ENCODE assay signal across 1 cellular context in the genomic region with DNA sequence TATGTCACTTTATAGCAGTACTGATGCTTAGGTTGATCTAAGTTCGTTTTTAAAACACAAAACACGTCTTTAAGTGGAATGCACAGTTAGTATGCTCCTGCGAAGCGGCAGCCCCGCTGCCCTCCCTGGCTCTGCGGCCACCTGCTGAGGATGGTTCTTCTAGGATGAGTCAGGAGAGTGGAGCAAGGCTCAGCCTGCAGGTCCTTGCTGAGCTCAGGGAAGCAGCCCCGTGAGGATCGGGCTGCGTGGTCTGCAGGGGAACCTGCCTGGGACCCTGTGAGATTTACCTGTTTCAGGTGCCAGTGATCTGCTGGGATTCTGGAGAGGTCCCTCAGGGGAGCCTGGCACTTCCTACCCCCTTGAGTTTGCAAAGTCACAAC.
TF ChIP-seq lines count a peak whose summit lies in the region.

No MANE protein-coding gene starts in this region.

TF ChIP-seq in SK-N-SH treated with all-trans-retinoic acid at 6 μM for 48 hours, 23 proteins besides CTCF, POLR2A, EP300 and RAD21 (continued from another document):
- TF ChIP-seq, protein P1, sequence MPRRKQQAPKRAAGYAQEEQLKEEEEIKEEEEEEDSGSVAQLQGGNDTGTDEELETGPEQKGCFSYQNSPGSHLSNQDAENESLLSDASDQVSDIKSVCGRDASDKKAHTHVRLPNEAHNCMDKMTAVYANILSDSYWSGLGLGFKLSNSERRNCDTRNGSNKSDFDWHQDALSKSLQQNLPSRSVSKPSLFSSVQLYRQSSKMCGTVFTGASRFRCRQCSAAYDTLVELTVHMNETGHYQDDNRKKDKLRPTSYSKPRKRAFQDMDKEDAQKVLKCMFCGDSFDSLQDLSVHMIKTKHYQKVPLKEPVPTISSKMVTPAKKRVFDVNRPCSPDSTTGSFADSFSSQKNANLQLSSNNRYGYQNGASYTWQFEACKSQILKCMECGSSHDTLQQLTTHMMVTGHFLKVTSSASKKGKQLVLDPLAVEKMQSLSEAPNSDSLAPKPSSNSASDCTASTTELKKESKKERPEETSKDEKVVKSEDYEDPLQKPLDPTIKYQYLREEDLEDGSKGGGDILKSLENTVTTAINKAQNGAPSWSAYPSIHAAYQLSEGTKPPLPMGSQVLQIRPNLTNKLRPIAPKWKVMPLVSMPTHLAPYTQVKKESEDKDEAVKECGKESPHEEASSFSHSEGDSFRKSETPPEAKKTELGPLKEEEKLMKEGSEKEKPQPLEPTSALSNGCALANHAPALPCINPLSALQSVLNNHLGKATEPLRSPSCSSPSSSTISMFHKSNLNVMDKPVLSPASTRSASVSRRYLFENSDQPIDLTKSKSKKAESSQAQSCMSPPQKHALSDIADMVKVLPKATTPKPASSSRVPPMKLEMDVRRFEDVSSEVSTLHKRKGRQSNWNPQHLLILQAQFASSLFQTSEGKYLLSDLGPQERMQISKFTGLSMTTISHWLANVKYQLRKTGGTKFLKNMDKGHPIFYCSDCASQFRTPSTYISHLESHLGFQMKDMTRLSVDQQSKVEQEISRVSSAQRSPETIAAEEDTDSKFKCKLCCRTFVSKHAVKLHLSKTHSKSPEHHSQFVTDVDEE (CRISPR knock-in tag; IDR thresholded peaks at IDR 0.05) = no peak
- TF ChIP-seq, protein P2, sequence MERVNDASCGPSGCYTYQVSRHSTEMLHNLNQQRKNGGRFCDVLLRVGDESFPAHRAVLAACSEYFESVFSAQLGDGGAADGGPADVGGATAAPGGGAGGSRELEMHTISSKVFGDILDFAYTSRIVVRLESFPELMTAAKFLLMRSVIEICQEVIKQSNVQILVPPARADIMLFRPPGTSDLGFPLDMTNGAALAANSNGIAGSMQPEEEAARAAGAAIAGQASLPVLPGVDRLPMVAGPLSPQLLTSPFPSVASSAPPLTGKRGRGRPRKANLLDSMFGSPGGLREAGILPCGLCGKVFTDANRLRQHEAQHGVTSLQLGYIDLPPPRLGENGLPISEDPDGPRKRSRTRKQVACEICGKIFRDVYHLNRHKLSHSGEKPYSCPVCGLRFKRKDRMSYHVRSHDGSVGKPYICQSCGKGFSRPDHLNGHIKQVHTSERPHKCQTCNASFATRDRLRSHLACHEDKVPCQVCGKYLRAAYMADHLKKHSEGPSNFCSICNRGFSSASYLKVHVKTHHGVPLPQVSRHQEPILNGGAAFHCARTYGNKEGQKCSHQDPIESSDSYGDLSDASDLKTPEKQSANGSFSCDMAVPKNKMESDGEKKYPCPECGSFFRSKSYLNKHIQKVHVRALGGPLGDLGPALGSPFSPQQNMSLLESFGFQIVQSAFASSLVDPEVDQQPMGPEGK (CRISPR knock-in tag; IDR thresholded peaks at IDR 0.05; ENCODE audit: borderline replicate concordance) = no peak
- no peak for TF ChIP-seq ZNF8 (CRISPR knock-in tag; IDR thresholded peaks at IDR 0.05)
- no peak for TF ChIP-seq ZC3H10 (CRISPR knock-in tag; IDR thresholded peaks at IDR 0.05)
- TF ChIP-seq, protein P3, sequence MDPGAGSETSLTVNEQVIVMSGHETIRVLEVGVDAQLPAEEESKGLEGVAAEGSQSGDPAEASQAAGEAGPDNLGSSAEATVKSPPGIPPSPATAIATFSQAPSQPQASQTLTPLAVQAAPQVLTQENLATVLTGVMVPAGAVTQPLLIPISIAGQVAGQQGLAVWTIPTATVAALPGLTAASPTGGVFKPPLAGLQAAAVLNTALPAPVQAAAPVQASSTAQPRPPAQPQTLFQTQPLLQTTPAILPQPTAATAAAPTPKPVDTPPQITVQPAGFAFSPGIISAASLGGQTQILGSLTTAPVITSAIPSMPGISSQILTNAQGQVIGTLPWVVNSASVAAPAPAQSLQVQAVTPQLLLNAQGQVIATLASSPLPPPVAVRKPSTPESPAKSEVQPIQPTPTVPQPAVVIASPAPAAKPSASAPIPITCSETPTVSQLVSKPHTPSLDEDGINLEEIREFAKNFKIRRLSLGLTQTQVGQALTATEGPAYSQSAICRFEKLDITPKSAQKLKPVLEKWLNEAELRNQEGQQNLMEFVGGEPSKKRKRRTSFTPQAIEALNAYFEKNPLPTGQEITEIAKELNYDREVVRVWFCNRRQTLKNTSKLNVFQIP (CRISPR knock-in tag; IDR thresholded peaks at IDR 0.05; ENCODE audit: borderline replicate concordance, low read depth) = no peak
- no peak for TF ChIP-seq TCF4 (CRISPR knock-in tag; IDR thresholded peaks at IDR 0.05; ENCODE audit: borderline replicate concordance)
TF ChIP-seq in SK-N-SH treated with all-trans-retinoic acid at 6 μM for 48 hours: peak in this region for 0.
